ENCODE assay signal across 21 cellular contexts in the genomic region with DNA sequence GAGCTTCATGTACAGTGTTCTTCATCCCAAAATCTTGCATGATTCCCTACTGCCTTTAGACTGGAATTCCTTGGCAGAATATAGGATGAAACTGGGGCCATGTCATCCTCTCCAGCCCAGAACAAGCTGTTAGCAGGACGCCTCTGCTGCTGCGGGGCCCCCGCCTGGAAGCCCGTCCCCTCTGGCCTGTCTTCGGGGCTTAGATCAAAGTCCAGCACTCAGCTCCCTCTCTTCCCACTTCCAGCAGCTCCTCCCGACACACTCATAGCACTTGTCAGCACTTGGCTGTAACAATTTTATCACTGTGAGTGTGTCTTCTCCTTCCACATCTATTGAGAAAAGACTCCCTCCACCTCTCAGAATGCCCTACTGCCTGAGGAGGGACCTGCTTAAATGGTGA.
DNase-seq lines count a peak whose midpoint lies in the region; ATAC-seq and TF ChIP-seq lines count a peak whose summit lies in the region.
"Had no signal": no experiment of that assay in that cellular context is flagged by ENCODE, and none has a peak within 500 bp of the region (broad histone marks: within the 10 kb centered on the region; RNA-seq: fewer than 3 reads in every experiment).

No MANE protein-coding gene starts in this region.

- DNase-seq in Right ventricle myocardium superior (no peak), left ventricle myocardium superior (no peak), right cardiac atrium (no peak), psoas muscle (no peak), uterus (no peak), DMS53 treated with DMSO at 0.1 percent for 48 hours (lab: John Stamatoyannopoulos, UW; ENCODE audit: unreplicated experiment) (no peak), NCI-H187 (lab: John Stamatoyannopoulos, UW) (no peak)
- DNase-seq: activated CD4-positive, alpha-beta T cell treated with anti-CD3 and anti-CD28 coated beads for 48 hours; activated effector memory CD4-positive, alpha-beta T cell treated with anti-CD3 and anti-CD28 coated beads, Interleukin-2, amount 50 U/mL, for 16 hours; amygdala; C1 segment of cervical spinal cord; foreskin melanocyte; GDM1; H9; naive thymus-derived CD8-positive, alpha-beta T cell; NCI-H2029; NCI-H446 treated with DMSO at 0.1 percent for 48 hours; stimulated activated CD4-positive, alpha-beta T cell treated with anti-CD3 and anti-CD28 coated beads, Interleukin-15, amount 100 ng/mL, for 24 hours; stimulated activated naive CD8-positive, alpha-beta T cell treated with anti-CD3 and anti-CD28 coated beads, Interleukin-15, Interleukin-2, amounts not matched to agents 100 U/mL and 50 U/mL, for 24 hours had no signal

- peak; percentile 19 for ATAC-seq in Right ventricle myocardium superior (ENCODE audit: poor library complexity)
- no peak for ATAC-seq in left ventricle myocardium superior
- ATAC-seq in right cardiac atrium, result peak; percentile 44 to 61
- no peak for ATAC-seq in psoas muscle
- no peak for ATAC-seq in GM18909 (IDR thresholded peaks at IDR 0.05; ENCODE audit: poor library complexity, unreplicated experiment)
- ATAC-seq: naive thymus-derived CD8-positive, alpha-beta T cell; stimulated activated naive CD8-positive, alpha-beta T cell treated with anti-CD3 and anti-CD28 coated beads, Interleukin-15, Interleukin-2, amounts not matched to agents 100 U/mL and 50 U/mL, for 24 hours had no signal

- 41% methylated on average over 6 of the region's 6 CpGs for WGBS in right cardiac atrium
- WGBS in psoas muscle, 3 donors, result 60 to 68% (median 65%) methylated on average over 6 of the region's 6 CpGs

- H3K27me3 ChIP-seq in right cardiac atrium (ENCODE audit: control insufficient read depth, insufficient read depth), result no peaks in the 10 kb centered on the region
- H3K27me3 ChIP-seq in psoas muscle (ENCODE audit: insufficient read depth in 3 of 3, low read length in 2 of 3), result no peaks in the 10 kb centered on the region
- no peaks in the 10 kb centered on the region for H3K27me3 ChIP-seq in uterus

- TF ChIP-seq CTCF in psoas muscle (IDR thresholded peaks at IDR 0.05), result no peak
- no peak for TF ChIP-seq CTCF in uterus (IDR thresholded peaks at IDR 0.05)

- H3K9me3 ChIP-seq in right cardiac atrium (ENCODE audit: control insufficient read depth, low read length), result no peaks in the 10 kb centered on the region
- H3K9me3 ChIP-seq in psoas muscle, result no peaks in the 10 kb centered on the region
- H3K9me3 ChIP-seq in uterus, result no peaks in the 10 kb centered on the region

- H3K27ac ChIP-seq in right cardiac atrium (ENCODE audit: low read length), result no peak overlapping the region
- H3K27ac ChIP-seq in psoas muscle, result no peak overlapping the region
- H3K27ac ChIP-seq in uterus, result peak overlapping the region; percentile 90 to 96
- H3K27ac ChIP-seq: HL-60 had no signal

- H3K4me1 ChIP-seq in right cardiac atrium (ENCODE audit: control insufficient read depth, insufficient read depth, low read length), result peaks cover 19% of the 10 kb centered on the region
- peaks cover 9% of the 10 kb centered on the region for H3K4me1 ChIP-seq in psoas muscle
- H3K4me1 ChIP-seq in uterus, result peaks cover 18 to 34% of the 10 kb centered on the region in 2 donors

- H3K4me3 ChIP-seq in right cardiac atrium (ENCODE audit: low read length), result no peak overlapping the region
- peak overlapping the region; percentile 22 for H3K4me3 ChIP-seq in psoas muscle
- H3K4me3 ChIP-seq in uterus, result peak overlapping the region; percentile 58 to 78

- no peak for TF ChIP-seq POLR2A in uterus (IDR thresholded peaks at IDR 0.05)

- intact Hi-C loops in Right ventricle myocardium superior (cut with DNase I), result loop anchor here (5.0 kb wide), 1 partner anchor 34 kb away; no protein-coding TSS in a partner anchor
- intact Hi-C loops in left ventricle myocardium superior (cut with micrococcal nuclease), result no loop called here
- intact Hi-C loops in right cardiac atrium (cut with DNase I), result no loop called here
- intact Hi-C loops in psoas muscle (cut with DNase I), result no loop called here
- intact Hi-C loops in uterus (cut with DNase I; ENCODE audit: low total_unique reads), result loop anchor here (5.0 kb wide), 1 partner anchor 34 kb away; no protein-coding TSS in a partner anchor

- H3K36me3 ChIP-seq in psoas muscle (ENCODE audit: insufficient read depth in 1 of 2, low read depth in 1 of 2), result no peaks in the 10 kb centered on the region
- no peaks in the 10 kb centered on the region for H3K36me3 ChIP-seq in uterus

Comparison
In these comparisons a context has a peak if more than half of its experiments do, and no peak if none do; other contexts are left out.
1. ATAC-seq: peak in Right ventricle myocardium superior (single experiment) and right cardiac atrium (2 of 2); none in left ventricle myocardium superior (single experiment), psoas muscle (0 of 4) and GM18909 (single experiment).
2. intact Hi-C loops: an anchor here in Right ventricle myocardium superior (5.0 kb wide) and uterus (5.0 kb wide); none called in left ventricle myocardium superior, right cardiac atrium and psoas muscle.
3. H3K27ac ChIP-seq: peak in uterus (2 of 2); none in right cardiac atrium (single experiment) and psoas muscle (single experiment).